In the genomic region with DNA sequence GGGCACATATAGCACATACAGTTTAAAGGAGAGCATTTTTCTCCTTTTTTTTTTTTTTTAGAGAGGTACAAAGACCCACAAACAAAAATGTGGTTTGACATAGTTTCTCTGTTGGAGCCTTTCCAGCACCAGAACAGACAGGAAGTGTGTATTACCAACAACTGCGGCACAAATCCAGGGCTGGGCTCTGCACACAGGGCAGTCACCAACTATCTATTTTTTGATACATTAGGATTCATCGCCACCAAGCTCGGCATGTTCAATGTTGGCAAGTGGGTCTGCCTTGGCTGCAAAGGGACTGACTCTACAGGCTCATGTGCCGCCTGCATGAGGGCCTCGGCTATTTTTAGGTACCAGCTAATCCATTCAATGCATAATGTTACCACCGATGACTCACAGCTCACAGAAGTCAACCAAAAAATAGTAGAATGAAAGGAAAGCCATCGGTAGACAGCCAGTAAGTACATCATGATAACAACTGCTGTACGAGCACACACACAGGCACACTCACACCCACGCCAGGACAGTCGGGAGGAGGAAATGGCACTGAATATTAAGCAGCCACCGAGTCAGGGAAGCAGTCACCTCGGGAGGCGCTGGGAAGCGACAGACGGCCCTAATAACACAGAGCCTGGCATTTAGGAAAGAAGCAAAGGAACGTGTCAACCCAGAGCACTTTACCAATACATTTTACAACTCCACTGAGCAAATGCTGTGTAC, we compare ENCODE assay signal across 1 cellular context.
TF ChIP-seq lines count a peak whose summit lies in the region.

No MANE protein-coding gene starts in this region.

TF ChIP-seq in HCT116, 20 proteins besides CTCF, POLR2A, EP300 and RAD21 (continued from another document):
- TF ChIP-seq, protein P1, sequence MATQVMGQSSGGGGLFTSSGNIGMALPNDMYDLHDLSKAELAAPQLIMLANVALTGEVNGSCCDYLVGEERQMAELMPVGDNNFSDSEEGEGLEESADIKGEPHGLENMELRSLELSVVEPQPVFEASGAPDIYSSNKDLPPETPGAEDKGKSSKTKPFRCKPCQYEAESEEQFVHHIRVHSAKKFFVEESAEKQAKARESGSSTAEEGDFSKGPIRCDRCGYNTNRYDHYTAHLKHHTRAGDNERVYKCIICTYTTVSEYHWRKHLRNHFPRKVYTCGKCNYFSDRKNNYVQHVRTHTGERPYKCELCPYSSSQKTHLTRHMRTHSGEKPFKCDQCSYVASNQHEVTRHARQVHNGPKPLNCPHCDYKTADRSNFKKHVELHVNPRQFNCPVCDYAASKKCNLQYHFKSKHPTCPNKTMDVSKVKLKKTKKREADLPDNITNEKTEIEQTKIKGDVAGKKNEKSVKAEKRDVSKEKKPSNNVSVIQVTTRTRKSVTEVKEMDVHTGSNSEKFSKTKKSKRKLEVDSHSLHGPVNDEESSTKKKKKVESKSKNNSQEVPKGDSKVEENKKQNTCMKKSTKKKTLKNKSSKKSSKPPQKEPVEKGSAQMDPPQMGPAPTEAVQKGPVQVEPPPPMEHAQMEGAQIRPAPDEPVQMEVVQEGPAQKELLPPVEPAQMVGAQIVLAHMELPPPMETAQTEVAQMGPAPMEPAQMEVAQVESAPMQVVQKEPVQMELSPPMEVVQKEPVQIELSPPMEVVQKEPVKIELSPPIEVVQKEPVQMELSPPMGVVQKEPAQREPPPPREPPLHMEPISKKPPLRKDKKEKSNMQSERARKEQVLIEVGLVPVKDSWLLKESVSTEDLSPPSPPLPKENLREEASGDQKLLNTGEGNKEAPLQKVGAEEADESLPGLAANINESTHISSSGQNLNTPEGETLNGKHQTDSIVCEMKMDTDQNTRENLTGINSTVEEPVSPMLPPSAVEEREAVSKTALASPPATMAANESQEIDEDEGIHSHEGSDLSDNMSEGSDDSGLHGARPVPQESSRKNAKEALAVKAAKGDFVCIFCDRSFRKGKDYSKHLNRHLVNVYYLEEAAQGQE (IDR thresholded peaks at IDR 0.05; ENCODE audit: low read depth): no peak
